16 cellular contexts compared by ENCODE assay signal in the genomic region with DNA sequence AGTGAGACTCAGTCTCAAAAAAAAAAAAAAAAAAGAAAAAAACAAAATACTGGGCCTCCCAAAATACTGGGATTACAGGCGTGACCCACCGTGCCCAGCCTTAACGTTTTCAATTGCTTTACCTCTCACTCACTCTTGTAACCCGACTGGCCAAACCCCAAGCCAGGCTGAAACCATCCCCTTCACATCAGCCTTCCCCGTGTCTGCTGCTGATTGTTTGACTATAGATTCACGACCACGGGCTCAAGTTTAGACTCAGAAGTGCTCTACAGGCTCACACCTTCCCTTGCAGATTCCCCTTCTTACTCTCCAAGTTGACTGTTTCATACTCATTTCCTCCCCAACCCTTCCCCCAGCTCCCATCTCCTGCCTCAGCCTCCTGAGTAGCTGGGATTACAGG.
"Had no signal": no experiment of that assay in that cellular context is flagged by ENCODE, and none has a peak within 500 bp of the region (broad histone marks: within the 10 kb centered on the region; RNA-seq: fewer than 3 reads in every experiment).

No MANE protein-coding gene starts in this region.

- H3K27me3 Mint-ChIP-seq: activated naive CD4-positive, alpha-beta T cell treated with anti-CD3 and anti-CD28 coated beads, Interleukin-2, amount 50 U/mL, for 24 hours; stimulated activated naive CD8-positive, alpha-beta T cell treated with anti-CD3 and anti-CD28 coated beads, Interleukin-15, Interleukin-2, amounts not matched to agents 100 ng/mL and 50 ng/mL, for 24 hours had no signal

- ATAC-seq: body of pancreas, heart right ventricle, left lobe of liver, natural killer cell, psoas muscle, right lobe of liver had no signal

- H3K27me3 ChIP-seq: body of pancreas, heart right ventricle, right lobe of liver, testis had no signal

- H3K4me1 Mint-ChIP-seq: activated naive CD4-positive, alpha-beta T cell treated with anti-CD3 and anti-CD28 coated beads, Interleukin-2, amount 50 U/mL, for 24 hours; natural killer cell had no signal

- H3K27ac Mint-ChIP-seq: activated naive CD4-positive, alpha-beta T cell treated with anti-CD3 and anti-CD28 coated beads, Interleukin-2, amount 50 U/mL, for 24 hours; natural killer cell; stimulated activated naive CD8-positive, alpha-beta T cell treated with anti-CD3 and anti-CD28 coated beads, Interleukin-15, Interleukin-2, amounts not matched to agents 100 ng/mL and 50 ng/mL, for 24 hours had no signal

- H3K9me3 ChIP-seq: body of pancreas, heart right ventricle, psoas muscle, right lobe of liver, testis had no signal

- H3K4me3 ChIP-seq: body of pancreas, coronary artery, heart right ventricle, psoas muscle, right lobe of liver, testis had no signal

- H3K9me3 Mint-ChIP-seq: activated naive CD4-positive, alpha-beta T cell treated with anti-CD3 and anti-CD28 coated beads, Interleukin-2, amount 50 U/mL, for 24 hours; natural killer cell; stimulated activated naive CD8-positive, alpha-beta T cell treated with anti-CD3 and anti-CD28 coated beads, Interleukin-15, Interleukin-2, amounts not matched to agents 100 ng/mL and 50 ng/mL, for 24 hours had no signal

- DNase-seq: activated T-cell treated with anti-CD3 and anti-CD28 coated beads, Interleukin-2, amount 50 U/mL, for 1 hour; amniotic stem cell; body of pancreas; central memory CD4-positive, alpha-beta T cell; effector CD4-positive, alpha-beta T cell; heart right ventricle; natural killer cell; occipital lobe; psoas muscle; right lobe of liver; stimulated activated CD4-positive, alpha-beta T cell treated with anti-CD3 and anti-CD28 coated beads, Interleukin-2, amount 100 ng/mL, for 48 hours; testis had no signal

- H3K4me1 ChIP-seq: body of pancreas, right lobe of liver, testis had no signal

- H3K4me3 Mint-ChIP-seq: activated naive CD4-positive, alpha-beta T cell treated with anti-CD3 and anti-CD28 coated beads, Interleukin-2, amount 50 U/mL, for 24 hours; natural killer cell; stimulated activated naive CD8-positive, alpha-beta T cell treated with anti-CD3 and anti-CD28 coated beads, Interleukin-15, Interleukin-2, amounts not matched to agents 100 ng/mL and 50 ng/mL, for 24 hours had no signal

- H3K27ac ChIP-seq: body of pancreas, coronary artery, heart right ventricle, psoas muscle, right lobe of liver, testis had no signal
